In the genomic region with DNA sequence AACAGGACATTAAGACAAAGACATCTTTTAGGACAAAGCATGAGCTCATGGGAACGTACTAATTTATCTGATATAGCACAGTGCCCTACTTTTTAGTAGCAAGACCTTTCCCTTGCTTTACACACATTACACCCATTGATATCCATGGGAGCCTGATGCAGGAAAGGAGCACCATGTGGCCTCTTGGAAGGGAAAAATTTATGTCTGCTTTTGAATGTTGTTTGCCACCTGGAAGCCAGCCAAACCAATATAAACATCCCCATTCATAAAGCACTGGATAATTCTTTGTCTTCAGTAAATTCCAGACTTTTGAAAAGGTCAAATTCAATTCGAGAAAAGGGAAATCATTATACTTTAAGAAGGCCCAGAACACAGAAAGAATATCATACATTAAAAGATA, we compare ENCODE assay signal across 9 cellular contexts.
A peak's percentile ranks its signal among the peaks of the same experiment; 100 is the strongest.
DNase-seq lines count a peak whose midpoint lies in the region; ATAC-seq and TF ChIP-seq lines count a peak whose summit lies in the region.
"Had no signal": no experiment of that assay in that cellular context is flagged by ENCODE, and none has a peak within 500 bp of the region (broad histone marks: within the 10 kb centered on the region; RNA-seq: fewer than 3 reads in every experiment).

No MANE protein-coding gene starts in this region.

- no peak overlapping the region for H4K91ac ChIP-seq in H9 (ENCODE audit: insufficient read length, low read depth, low read length)

- H3K27me3 Mint-ChIP-seq in H9 (ENCODE audit: low read depth), result no peaks in the 10 kb centered on the region
- peaks cover 2% of the 10 kb centered on the region for H3K27me3 Mint-ChIP-seq in activated CD4-positive, alpha-beta T cell treated with anti-CD3 and anti-CD28 coated beads, Interleukin-2, amount 10 ng/mL, durations not matched to agents 24 days and 14 days

- no peak overlapping the region for H2AFZ ChIP-seq in H9 (ENCODE audit: low read length)

- no peaks in the 10 kb centered on the region for H4K20me1 ChIP-seq in H9 (ENCODE audit: control insufficient read depth, insufficient read depth, insufficient read length)

- no peak overlapping the region for H2AK5ac ChIP-seq in H9 (ENCODE audit: insufficient read length, low read length)

- no peak overlapping the region for H2BK20ac ChIP-seq in H9 (ENCODE audit: low read depth, low read length, poor library complexity, severe bottlenecking)

- H3K4me2 ChIP-seq in H9 (ENCODE audit: insufficient read depth, insufficient read length, low read length), result no peak overlapping the region

- H3K4me1 ChIP-seq in H9 (ENCODE audit: insufficient read depth, low read length) (peaks cover 3% of the 10 kb centered on the region; the same call in 1 of the 2 replicates), gastrocnemius medialis (peaks cover 78 to 84% of the 10 kb centered on the region in 2 donors)
- H3K4me1 ChIP-seq: testis had no signal

- H3K27ac ChIP-seq in H9 (ENCODE audit: insufficient read length, low read depth, low read length) (no peak overlapping the region), brain microvascular endothelial cell (peak overlapping the region; percentile 54), gastrocnemius medialis (peak overlapping the region; percentile 87 to 93 (median 87))
- H3K27ac ChIP-seq: testis had no signal

- WGBS in H9 (ENCODE audit: extremely low coverage, insufficient read length, low lambda C conversion rate), result no CpG with 5 or more reads among the region's 2 CpGs

- H3K4me1 Mint-ChIP-seq in H9, result peaks cover 60 to 61% of the 10 kb centered on the region in 2 experiments
- H3K4me1 Mint-ChIP-seq in activated CD4-positive, alpha-beta T cell treated with anti-CD3 and anti-CD28 coated beads, Interleukin-2, amount 10 ng/mL, durations not matched to agents 24 days and 14 days, result no peaks in the 10 kb centered on the region

- H2BK120ac ChIP-seq in H9 (ENCODE audit: low read depth, low read length, poor library complexity, severe bottlenecking), result no peak overlapping the region

- H3K4me3 Mint-ChIP-seq in H9, result no peak overlapping the region
- no peak overlapping the region for H3K4me3 Mint-ChIP-seq in activated CD4-positive, alpha-beta T cell treated with anti-CD3 and anti-CD28 coated beads, Interleukin-2, amount 10 ng/mL, durations not matched to agents 24 days and 14 days

- no peak overlapping the region for H2BK5ac ChIP-seq in H9 (ENCODE audit: insufficient read length, low read length)

- DNase-seq in H9 (no peak), NCI-H2171 treated with DMSO at 0.1 percent for 48 hours (lab: John Stamatoyannopoulos, UW) (peak; percentile 54), brain microvascular endothelial cell (peak; percentile 38), gastrocnemius medialis (no peak), GF-D8 (lab: John Stamatoyannopoulos, UW) (no peak), NAMALWA (ENCODE audit: low spot score) (no peak), ureter (ENCODE audit: low spot score) (no peak)
- DNase-seq in activated CD4-positive, alpha-beta T cell treated with anti-CD3 and anti-CD28 coated beads, Interleukin-2, amount 10 ng/mL, durations not matched to agents 24 days and 14 days, result no peak
- DNase-seq: testis had no signal

- no peak overlapping the region for H4K8ac ChIP-seq in H9 (replicated peaks; ENCODE audit: insufficient read length, low read depth, low read length)

- TF ChIP-seq CTCF in H9 (conservative IDR thresholded peaks at IDR 0.05) (no peak), brain microvascular endothelial cell (IDR thresholded peaks at IDR 0.05; ENCODE audit: low read depth, low read length, missing control alignments) (no peak), gastrocnemius medialis (IDR thresholded peaks at IDR 0.05 in 4 of 5, conservative IDR thresholded peaks at IDR 0.05 in 1 of 5) (no peak)

- no peak overlapping the region for H3K14ac ChIP-seq in H9 (ENCODE audit: insufficient read depth, low read length)

- H3K27me3 ChIP-seq in H9 (ENCODE audit: insufficient read depth, low read length), result no peaks in the 10 kb centered on the region
- no peaks in the 10 kb centered on the region for H3K27me3 ChIP-seq in brain microvascular endothelial cell (replicated peaks)
- H3K27me3 ChIP-seq in gastrocnemius medialis, result no peaks in the 10 kb centered on the region
- H3K27me3 ChIP-seq: testis had no signal

- H3K9me3 ChIP-seq in H9 (ENCODE audit: control insufficient read depth, low read depth, low read length) (no peaks in the 10 kb centered on the region), gastrocnemius medialis (no peaks in the 10 kb centered on the region)
- H3K9me3 ChIP-seq: testis had no signal

- no peak overlapping the region for H2BK12ac ChIP-seq in H9 (ENCODE audit: insufficient read length, low read depth, low read length)

- H3K23ac ChIP-seq in H9 (ENCODE audit: insufficient read length, low read depth, low read length), result no peak overlapping the region

- intact Hi-C loops in gastrocnemius medialis (cut with DNase I; ENCODE audit: low total_unique reads), result no loop called here
- intact Hi-C loops in activated CD4-positive, alpha-beta T cell treated with anti-CD3 and anti-CD28 coated beads, Interleukin-2, amount 10 ng/mL, durations not matched to agents 24 days and 14 days (cut with micrococcal nuclease), result no loop called here

- H3K4ac ChIP-seq in H9 (ENCODE audit: low read depth, low read length), result no peak overlapping the region

- H3K27ac Mint-ChIP-seq in H9, result peak overlapping the region in 2 of 3 experiments; percentile 60 to 81; a peak in 2 of 7 replicates
- H3K27ac Mint-ChIP-seq in activated CD4-positive, alpha-beta T cell treated with anti-CD3 and anti-CD28 coated beads, Interleukin-2, amount 10 ng/mL, durations not matched to agents 24 days and 14 days, result no peak overlapping the region

- H3K79me2 ChIP-seq in H9 (ENCODE audit: insufficient read depth, low read length), result peaks cover 13% of the 10 kb centered on the region; the same call in 1 of the 2 replicates

- peaks cover 0 to 3% (median 0%) of the 10 kb centered on the region in 3 experiments; a peak in 2 of 7 replicates for H3K36me3 Mint-ChIP-seq in H9 (ENCODE audit: insufficient read depth in 1 of 3, low read depth in 3 of 3)
- no peaks in the 10 kb centered on the region for H3K36me3 Mint-ChIP-seq in activated CD4-positive, alpha-beta T cell treated with anti-CD3 and anti-CD28 coated beads, Interleukin-2, amount 10 ng/mL, durations not matched to agents 24 days and 14 days (ENCODE audit: low read depth)

- TF ChIP-seq POLR2A in gastrocnemius medialis (IDR thresholded peaks at IDR 0.05), result no peak

- no peak overlapping the region for H3K4me3 ChIP-seq in brain microvascular endothelial cell (ENCODE audit: low read depth, low read length)
- no peak overlapping the region for H3K4me3 ChIP-seq in gastrocnemius medialis
- H3K4me3 ChIP-seq: testis had no signal

- no peak overlapping the region for H3K56ac ChIP-seq in H9 (ENCODE audit: insufficient read length, low read depth, low read length)

- no peaks in the 10 kb centered on the region for H3K79me1 ChIP-seq in H9 (ENCODE audit: insufficient read depth, low read depth, low read length, poor library complexity, severe bottlenecking)

- H4K5ac ChIP-seq in H9 (ENCODE audit: insufficient read length, low read depth, low read length), result no peak overlapping the region

- no peak for ATAC-seq in gastrocnemius medialis

- H3K36me3 ChIP-seq in brain microvascular endothelial cell (replicated peaks), result no peaks in the 10 kb centered on the region
- H3K36me3 ChIP-seq in gastrocnemius medialis, result no peaks in the 10 kb centered on the region

- H2BK15ac ChIP-seq in H9 (ENCODE audit: low read depth, low read length), result no peak overlapping the region

- H3K23me2 ChIP-seq in H9 (ENCODE audit: insufficient read length, low read depth, low read length, poor library complexity, severe bottlenecking), result no peaks in the 10 kb centered on the region

- H3T11ph ChIP-seq in H9 (ENCODE audit: low read length), result no peak overlapping the region

- H3K9ac ChIP-seq in H9 (ENCODE audit: extremely low read depth, insufficient read length, low read length), result no peak overlapping the region

- no peaks in the 10 kb centered on the region for H3K9me3 Mint-ChIP-seq in H9
- no peaks in the 10 kb centered on the region for H3K9me3 Mint-ChIP-seq in activated CD4-positive, alpha-beta T cell treated with anti-CD3 and anti-CD28 coated beads, Interleukin-2, amount 10 ng/mL, durations not matched to agents 24 days and 14 days

- H3K18ac ChIP-seq in H9 (ENCODE audit: insufficient read length, low read depth, low read length), result no peak overlapping the region

- in situ Hi-C loops in brain microvascular endothelial cell (cut with HindIII; ENCODE audit: low pct_ligation_motif_present, low sequenced_read_pairs), result no loop called here
- in situ Hi-C loops in gastrocnemius medialis (cut with MboI; ENCODE audit: low sequenced_read_pairs in 4 of 4), result no loop called here

Comparison
In these comparisons a context has a peak if more than half of its experiments do, and no peak if none do; other contexts are left out.
1. DNase-seq: peak in NCI-H2171 treated with DMSO at 0.1 percent for 48 hours (single experiment) and brain microvascular endothelial cell (single experiment); none in H9 (single experiment), gastrocnemius medialis (0 of 2), GF-D8 (single experiment), activated CD4-positive, alpha-beta T cell treated with anti-CD3 and anti-CD28 coated beads, Interleukin-2, amount 10 ng/mL, durations not matched to agents 24 days and 14 days (single experiment), NAMALWA (single experiment) and ureter (single experiment).